ENCODE assay signal across 1 cellular context in the genomic region with DNA sequence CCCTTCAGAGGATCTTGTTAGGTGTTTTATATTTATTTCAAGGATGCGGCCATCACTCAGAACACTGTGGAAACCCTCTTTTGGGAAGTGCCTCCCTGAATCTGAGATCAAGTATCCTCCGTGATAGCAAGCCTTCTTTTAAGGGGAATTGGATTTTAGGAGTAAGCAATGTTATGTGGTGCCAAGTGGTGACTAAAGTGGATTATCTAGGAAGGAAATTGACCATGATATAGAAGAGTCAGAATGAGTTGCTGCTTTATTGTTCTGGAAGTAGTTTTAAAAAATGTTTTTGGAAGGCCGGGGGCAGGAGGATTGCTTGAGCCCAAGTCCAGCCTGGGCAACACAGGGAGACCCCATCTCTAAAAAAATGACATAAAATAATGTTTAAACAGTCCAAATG.
TF ChIP-seq lines count a peak whose summit lies in the region.

No MANE protein-coding gene starts in this region.

TF ChIP-seq in endothelial cell of umbilical vein, 7 proteins besides CTCF, POLR2A, EP300 and RAD21 (continued from another document):
- TF ChIP-seq GATA2 (IDR thresholded peaks at IDR 0.05; ENCODE audit: insufficient read depth, insufficient read length, low read depth, low read length) (no peak), EZH2 (IDR thresholded peaks at IDR 0.05; ENCODE audit: borderline replicate concordance, low read depth, low read length, severe bottlenecking) (no peak), JUN (IDR thresholded peaks at IDR 0.05; ENCODE audit: borderline replicate concordance, insufficient read depth, insufficient read length, low read depth) (no peak), FOS (IDR thresholded peaks at IDR 0.05; ENCODE audit: borderline replicate concordance, insufficient read depth, low read length) (peak; percentile 12)
TF ChIP-seq in endothelial cell of umbilical vein: peak in this region for 1.
